In genomic region chr6:134405386-134406087, GRCh38 we compare ENCODE assay signal across 23 cellular contexts.
"Had no signal": no experiment of that assay in that cellular context is flagged by ENCODE, and none has a peak within 500 bp of the region (broad histone marks: within the 10 kb centered on the region; RNA-seq: fewer than 3 reads in every experiment).

No MANE protein-coding gene starts in this region.

- H3K27me3 ChIP-seq: dorsolateral prefrontal cortex, heart left ventricle, spleen, tibial artery, upper lobe of left lung, uterus had no signal

- H3K4me3 ChIP-seq: dorsolateral prefrontal cortex, heart left ventricle, spleen, tibial artery, upper lobe of left lung, uterus had no signal

- H3K9me3 ChIP-seq: heart left ventricle, spleen, tibial artery, upper lobe of left lung, uterus had no signal

- H3K27me3 Mint-ChIP-seq: naive thymus-derived CD4-positive, alpha-beta T cell; stimulated activated memory B cell treated with anti-CD40 and anti-IgM and Interleukin-4, amounts not matched to agents 10 μg/mL and 1 μg/mL and 100 μg/mL, for 72 hours; stimulated activated naive CD8-positive, alpha-beta T cell treated with anti-CD3 and anti-CD28 coated beads, Interleukin-15, Interleukin-2, amounts not matched to agents 100 ng/mL and 50 ng/mL, for 24 hours had no signal

- H3K27ac Mint-ChIP-seq: immature natural killer cell; naive thymus-derived CD4-positive, alpha-beta T cell; stimulated activated memory B cell treated with anti-CD40 and anti-IgM and Interleukin-4, amounts not matched to agents 10 μg/mL and 1 μg/mL and 100 μg/mL, for 72 hours; stimulated activated naive CD8-positive, alpha-beta T cell treated with anti-CD3 and anti-CD28 coated beads, Interleukin-15, Interleukin-2, amounts not matched to agents 100 ng/mL and 50 ng/mL, for 24 hours had no signal

- H3K4me1 ChIP-seq: heart left ventricle, upper lobe of left lung, uterus had no signal

- H3K4me3 Mint-ChIP-seq: immature natural killer cell; naive thymus-derived CD4-positive, alpha-beta T cell; neural crest cell; stimulated activated memory B cell treated with anti-CD40 and anti-IgM and Interleukin-4, amounts not matched to agents 10 μg/mL and 1 μg/mL and 100 μg/mL, for 72 hours; stimulated activated naive CD8-positive, alpha-beta T cell treated with anti-CD3 and anti-CD28 coated beads, Interleukin-15, Interleukin-2, amounts not matched to agents 100 ng/mL and 50 ng/mL, for 24 hours had no signal

- H3K9me3 Mint-ChIP-seq: immature natural killer cell; neural crest cell; stimulated activated memory B cell treated with anti-CD40 and anti-IgM and Interleukin-4, amounts not matched to agents 10 μg/mL and 1 μg/mL and 100 μg/mL, for 72 hours; stimulated activated naive CD8-positive, alpha-beta T cell treated with anti-CD3 and anti-CD28 coated beads, Interleukin-15, Interleukin-2, amounts not matched to agents 100 ng/mL and 50 ng/mL, for 24 hours had no signal

- FAIRE-seq: endometrium, frontal cortex had no signal

- DNase-seq: cortex of kidney; dorsolateral prefrontal cortex; effector CD8-positive, alpha-beta T cell; heart left ventricle; hypothalamus; immature natural killer cell; left cardiac atrium; left ventricle myocardium superior; naive thymus-derived CD4-positive, alpha-beta T cell; spleen; stimulated activated CD4-positive, alpha-beta T cell treated with anti-CD3 and anti-CD28 coated beads, Interleukin-15, amount 100 ng/mL, for 24 hours; stimulated activated CD4-positive, alpha-beta T cell treated with anti-CD3 and anti-CD28 coated beads, Interleukin-1b, Interleukin-23, amount 100 ng/mL, for 48 hours; stimulated activated CD4-positive, alpha-beta T cell treated with anti-CD3 and anti-CD28 coated beads, Interleukin-4, amount 100 ng/mL, for 24 hours; tibial artery; upper lobe of left lung; uterus had no signal

- H3K36me3 Mint-ChIP-seq: immature natural killer cell; stimulated activated memory B cell treated with anti-CD40 and anti-IgM and Interleukin-4, amounts not matched to agents 10 μg/mL and 1 μg/mL and 100 μg/mL, for 72 hours had no signal

- ATAC-seq: esophagus mucosa; heart left ventricle; left cardiac atrium; left ventricle myocardium superior; naive thymus-derived CD4-positive, alpha-beta T cell; sciatic nerve; stimulated activated memory B cell treated with anti-CD40 and anti-IgM and Interleukin-4, amounts not matched to agents 10 μg/mL and 1 μg/mL and 100 μg/mL, for 72 hours had no signal

- H3K27ac ChIP-seq: heart left ventricle, spleen, tibial artery, upper lobe of left lung, uterus had no signal

- H3K4me1 Mint-ChIP-seq: immature natural killer cell had no signal

- H3K36me3 ChIP-seq: heart left ventricle, spleen, tibial artery, upper lobe of left lung, uterus had no signal
